In genomic region chr6:70839286-70840266, GRCh38 we compare ENCODE assay signal across 16 cellular contexts.
DNase-seq lines count a peak whose midpoint lies in the region; ATAC-seq, FAIRE-seq and TF ChIP-seq lines count a peak whose summit lies in the region.
"Had no signal": no experiment of that assay in that cellular context is flagged by ENCODE, and none has a peak within 500 bp of the region (broad histone marks: within the 10 kb centered on the region; RNA-seq: fewer than 3 reads in every experiment).

No MANE protein-coding gene starts in this region.

- no peak overlapping the region for H3K27ac ChIP-seq in K562 (ENCODE audit: extremely low read depth, low read depth, low read length)
- no peak overlapping the region for H3K27ac ChIP-seq in left lung
- no peak overlapping the region for H3K27ac ChIP-seq in kidney (ENCODE audit: low read depth in 2 of 2, low read length in 2 of 2)
- H3K27ac ChIP-seq: dorsolateral prefrontal cortex, HL-60 had no signal

- H3K9me3 ChIP-seq in K562 (replicated peaks; ENCODE audit: control insufficient read depth, insufficient read depth, low read depth, low read length) (no peaks in the 10 kb centered on the region), left lung (no peaks in the 10 kb centered on the region), kidney (ENCODE audit: control insufficient read depth in 1 of 2, low read length in 2 of 2) (no peaks in the 10 kb centered on the region)

- no TSS peak for BruUV-seq in K562 (replicated peaks; lab: Mats Ljungman, UMichigan)

- H3K4me1 ChIP-seq in K562 (replicated peaks in 1 of 2; ENCODE audit: control insufficient read depth in 2 of 2, insufficient read depth in 2 of 2, low read length in 2 of 2) (peaks cover 0 to 6% of the 10 kb centered on the region in 2 experiments; a peak in 2 of 5 replicates), left lung (no peaks in the 10 kb centered on the region), kidney (ENCODE audit: control insufficient read depth in 1 of 2, insufficient read depth in 1 of 2, low read depth in 1 of 2, low read length in 2 of 2) (peaks cover 0 to 3% of the 10 kb centered on the region in 2 donors)

- WGBS in K562 (ENCODE audit: insufficient coverage, low coverage, missing lambda C conversion rate): 33% methylated on average over 7 of the region's 7 CpGs

- no peak overlapping the region for H3K4me3 ChIP-seq in NB4 (ENCODE audit: low read depth, low read length)
- H3K4me3 ChIP-seq in K562: no peak overlapping the region
- no peak overlapping the region for H3K4me3 ChIP-seq in left lung
- H3K4me3 ChIP-seq in kidney (ENCODE audit: low read length in 2 of 2): no peak overlapping the region
- H3K4me3 ChIP-seq: dorsolateral prefrontal cortex had no signal

- POLR2A ChIA-PET in K562 (lab: Yijun Ruan, JAX): interaction anchor here (0.7 kb wide), 1 partner anchor 18 kb away, joined by 3 read pairs; no protein-coding TSS in a partner anchor

- H3K9me1 ChIP-seq in K562 (ENCODE audit: control insufficient read depth, insufficient read depth, low read length): no peaks in the 10 kb centered on the region

- H3K27me3 ChIP-seq in K562 (ENCODE audit: control insufficient read depth in 2 of 2, insufficient read depth in 2 of 2, low read length in 2 of 2) (no peaks in the 10 kb centered on the region), left lung (no peaks in the 10 kb centered on the region)
- H3K27me3 ChIP-seq: dorsolateral prefrontal cortex had no signal

- no peak for TF ChIP-seq RAD21 in K562 (CRISPR knock-in tag; conservative IDR thresholded peaks at IDR 0.05 in 1 of 2, IDR thresholded peaks at IDR 0.05 in 1 of 2)

- in situ Hi-C loops in K562 (cut with MboI): no loop called here

- no peak overlapping the region for H3K9ac ChIP-seq in K562 (ENCODE audit: insufficient read depth in 1 of 2, low read depth in 2 of 2, low read length in 2 of 2)
- H3K9ac ChIP-seq in kidney (ENCODE audit: low read length in 2 of 2): no peak overlapping the region

- H4K20me1 ChIP-seq in K562 (replicated peaks; ENCODE audit: control insufficient read depth, insufficient read depth, low read length): peaks cover 2% of the 10 kb centered on the region; the same call in 1 of the 2 replicates

- intact Hi-C loops in K562 (cut with micrococcal nuclease): no loop called here
- intact Hi-C loops in left lung (cut with DNase I): no loop called here
- intact Hi-C loops in kidney (cut with DNase I): no loop called here

- TF ChIP-seq CTCF in NB4 (IDR thresholded peaks at IDR 0.05; ENCODE audit: low read depth, low read length) (no peak), K562 (IDR thresholded peaks at IDR 0.05 in 2 of 3, conservative IDR thresholded peaks at IDR 0.05 in 1 of 3; ENCODE audit: insufficient read depth in 2 of 3, low read depth in 1 of 3, low read length in 3 of 3) (no peak), left lung (IDR thresholded peaks at IDR 0.05) (no peak), kidney (IDR thresholded peaks at IDR 0.05; ENCODE audit: borderline replicate concordance, extremely low read depth, insufficient read depth) (no peak)

- peak; percentile 47 for ATAC-seq in GM21423 (IDR thresholded peaks at IDR 0.05; ENCODE audit: unreplicated experiment)
- peak; percentile 66 for ATAC-seq in K562
- ATAC-seq in left lung: no peak
- ATAC-seq in HG03521 (IDR thresholded peaks at IDR 0.05; ENCODE audit: unreplicated experiment): no peak

- no peaks in the 10 kb centered on the region for H3K79me2 ChIP-seq in K562 (ENCODE audit: control insufficient read depth, insufficient read depth, low read length)

- no peak overlapping the region for H3K4me2 ChIP-seq in K562 (ENCODE audit: insufficient read depth, low read length)

- TF ChIP-seq EP300 in K562 (IDR thresholded peaks at IDR 0.05; ENCODE audit: low read length): peak; percentile 41

- H3K36me3 ChIP-seq in K562 (ENCODE audit: control insufficient read depth, insufficient read depth, low read length) (no peaks in the 10 kb centered on the region), left lung (no peaks in the 10 kb centered on the region), kidney (ENCODE audit: control insufficient read depth in 1 of 2, insufficient read depth in 2 of 2, low read length in 2 of 2) (no peaks in the 10 kb centered on the region)

- FAIRE-seq in K562 (lab: Jason Lieb, UNC): no peak
- FAIRE-seq in kidney (lab: Jason Lieb, UNC): no peak
- FAIRE-seq: bronchial epithelial cell, urothelium cell line had no signal

- CTCF ChIA-PET in K562 (lab: Yijun Ruan, JAX; ENCODE audit: low intra/inter-chr PET ratio): no interaction called here

- no peak overlapping the region for H2AFZ ChIP-seq in K562 (ENCODE audit: low read depth, low read length)

- no peak for TF ChIP-seq POLR2A in NB4 (IDR thresholded peaks at IDR 0.05; ENCODE audit: extremely low read depth, insufficient read length)
- TF ChIP-seq POLR2A in K562 (conservative IDR thresholded peaks at IDR 0.05): no peak

- DNase-seq in CMK (ENCODE audit: low read depth): peak; percentile 5
- DNase-seq in NB4 (ENCODE audit: low read depth): peak; percentile 42
- peak in 1 of 4 experiments; percentile 18 for DNase-seq in K562 (ENCODE audit: extremely low read depth in 1 of 4, low spot score in 3 of 4)
- no peak for DNase-seq in left lung
- DNase-seq in NCI-H2196 (lab: John Stamatoyannopoulos, UW; ENCODE audit: unreplicated experiment): no peak
- no peak for DNase-seq in kidney
- DNase-seq: activated CD4-positive, alpha-beta T cell treated with anti-CD3 and anti-CD28 coated beads for 48 hours; CD4-positive, alpha-beta memory T cell; dorsolateral prefrontal cortex; immature natural killer cell; stimulated activated CD4-positive, alpha-beta T cell treated with anti-CD3 and anti-CD28 coated beads, Interleukin-15, amount 100 ng/mL, for 24 hours had no signal

TF ChIP-seq in K562, 482 proteins besides CTCF, POLR2A, EP300 and RAD21 (continues in another document):
- no peak for TF ChIP-seq PBX2 (CRISPR knock-in tag; IDR thresholded peaks at IDR 0.05; ENCODE audit: low read depth)
- TF ChIP-seq PBX2 (tag; conservative IDR thresholded peaks at IDR 0.05; ENCODE audit: low read depth): peak; percentile 29; the same call in 1 of the 2 replicates
- TF ChIP-seq CEBPG (CRISPR knock-in tag; IDR thresholded peaks at IDR 0.05): peak; percentile 65; the same call in 1 of the 2 replicates
- TF ChIP-seq CEBPG (tag; conservative IDR thresholded peaks at IDR 0.05 in 1 of 2, IDR thresholded peaks at IDR 0.05 in 1 of 2): peak in 1 of 2 experiments; percentile 84; a peak in 2 of 4 replicates
- TF ChIP-seq ZBTB33 (CRISPR knock-in tag; IDR thresholded peaks at IDR 0.05): no peak
- peak; percentile 63 for TF ChIP-seq PKNOX1 (IDR thresholded peaks at IDR 0.05)
- peak; percentile 38; the same call in 1 of the 2 replicates for TF ChIP-seq ZNF589 (CRISPR knock-in tag; IDR thresholded peaks at IDR 0.05; ENCODE audit: low read depth)
- TF ChIP-seq TCF3 (CRISPR knock-in tag; IDR thresholded peaks at IDR 0.05): peak; percentile 76
- peak; percentile 22; the same call in 1 of the 2 replicates for TF ChIP-seq ELF4 (CRISPR knock-in tag; IDR thresholded peaks at IDR 0.05)
- no peak for TF ChIP-seq ARNT (IDR thresholded peaks at IDR 0.05)
- TF ChIP-seq TRIM24 (IDR thresholded peaks at IDR 0.05): peak; percentile 41 to 49; a peak in 2 of 4 replicates

Comparison
In these comparisons a context has a peak if more than half of its experiments do, and no peak if none do; other contexts are left out.
1. DNase-seq: peak in CMK (single experiment) and NB4 (single experiment); none in left lung (0 of 2), NCI-H2196 (single experiment) and kidney (single experiment).
2. ATAC-seq: peak in GM21423 (single experiment) and K562 (single experiment); none in left lung (single experiment) and HG03521 (single experiment).